Comparison of ENCODE assay signal across 2 cellular contexts in the genomic region with DNA sequence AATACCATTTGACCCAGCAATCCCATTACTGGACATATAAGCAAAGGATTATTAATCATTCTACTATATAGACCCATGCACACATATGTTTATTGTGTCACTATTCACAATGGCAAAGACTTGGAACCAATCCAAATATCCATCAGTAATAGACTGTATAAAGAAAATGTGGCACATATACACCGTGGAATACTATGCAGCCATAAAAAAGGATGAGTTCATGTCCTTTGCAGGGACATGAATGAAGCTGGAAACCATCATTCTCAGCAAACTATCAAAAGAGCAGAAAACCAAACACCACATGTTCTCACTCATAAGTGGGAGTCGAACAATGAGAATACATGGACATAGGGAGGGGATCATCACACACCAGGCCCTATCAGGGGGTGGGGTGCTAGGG.
DNase-seq lines count a peak whose midpoint lies in the region; ATAC-seq, FAIRE-seq and TF ChIP-seq lines count a peak whose summit lies in the region.
"Not testable (repeated sequence)": the region's sequence is repeated elsewhere in the genome, so short reads cannot be mapped to it uniquely, and the experiment has no call there.

No MANE protein-coding gene starts in this region.

- in situ Hi-C loops in K562 (cut with MboI): not testable (repeated sequence)

- not testable (repeated sequence) for FAIRE-seq in K562 (lab: Jason Lieb, UNC)

- not testable (repeated sequence) for TF ChIP-seq EP300 in K562 (IDR thresholded peaks at IDR 0.05; ENCODE audit: low read length)

- H3K36me3 ChIP-seq in HEK293 (ENCODE audit: control insufficient read depth in 2 of 2, insufficient read depth in 1 of 2, low read length in 2 of 2); K562 (ENCODE audit: control insufficient read depth, insufficient read depth, low read length): not testable (repeated sequence)

- not testable (repeated sequence) for H3K4me3 ChIP-seq in HEK293 (ENCODE audit: low read depth, low read length); K562

- H2AFZ ChIP-seq in K562 (ENCODE audit: low read depth, low read length): not testable (repeated sequence)

- not testable (repeated sequence) for BruUV-seq in K562 (replicated peaks; lab: Mats Ljungman, UMichigan)

- not testable (repeated sequence) for H3K27me3 ChIP-seq in K562 (ENCODE audit: control insufficient read depth in 2 of 2, insufficient read depth in 2 of 2, low read length in 2 of 2)

- DNase-seq in K562 (ENCODE audit: extremely low read depth in 1 of 4, low spot score in 3 of 4): not testable (repeated sequence)

- not testable (repeated sequence) for H3K4me2 ChIP-seq in K562 (ENCODE audit: insufficient read depth, low read length)

- TF ChIP-seq RAD21 in K562 (CRISPR knock-in tag; conservative IDR thresholded peaks at IDR 0.05 in 1 of 2, IDR thresholded peaks at IDR 0.05 in 1 of 2): not testable (repeated sequence)

- ATAC-seq in K562: not testable (repeated sequence)

- not testable (repeated sequence) for TF ChIP-seq CTCF in HEK293 (tag by site-specific recombination; IDR thresholded peaks at IDR 0.05); K562 (IDR thresholded peaks at IDR 0.05 in 2 of 3, conservative IDR thresholded peaks at IDR 0.05 in 1 of 3; ENCODE audit: insufficient read depth in 2 of 3, low read depth in 1 of 3, low read length in 3 of 3)

- not testable (repeated sequence) for H3K4me1 ChIP-seq in HEK293 (ENCODE audit: control insufficient read depth, insufficient read depth, low read length); K562 (replicated peaks in 1 of 2; ENCODE audit: control insufficient read depth in 2 of 2, insufficient read depth in 2 of 2, low read length in 2 of 2)

- POLR2A ChIA-PET in HEK293 (lab: Yijun Ruan, JAX); K562 (lab: Yijun Ruan, JAX): not testable (repeated sequence)

- not testable (repeated sequence) for H3K79me2 ChIP-seq in K562 (ENCODE audit: control insufficient read depth, insufficient read depth, low read length)

- not testable (repeated sequence) for H3K9me1 ChIP-seq in K562 (ENCODE audit: control insufficient read depth, insufficient read depth, low read length)

- H4K20me1 ChIP-seq in K562 (replicated peaks; ENCODE audit: control insufficient read depth, insufficient read depth, low read length): not testable (repeated sequence)

- H3K9me3 ChIP-seq in HEK293 (ENCODE audit: control insufficient read depth, insufficient read depth, low read depth, low read length); K562 (replicated peaks; ENCODE audit: control insufficient read depth, insufficient read depth, low read depth, low read length): not testable (repeated sequence)

- not testable (repeated sequence) for TF ChIP-seq POLR2A in K562 (conservative IDR thresholded peaks at IDR 0.05)

- not testable (repeated sequence) for H3K27ac ChIP-seq in HEK293 (ENCODE audit: extremely low read depth, low read depth, low read length); K562 (ENCODE audit: extremely low read depth, low read depth, low read length)

- 15% methylated on average over 2 of the region's 2 CpGs for WGBS in K562 (ENCODE audit: insufficient coverage, low coverage, missing lambda C conversion rate)

- intact Hi-C loops in K562 (cut with micrococcal nuclease): not testable (repeated sequence)

- not testable (repeated sequence) for H3K9ac ChIP-seq in K562 (ENCODE audit: insufficient read depth in 1 of 2, low read depth in 2 of 2, low read length in 2 of 2)

- CTCF ChIA-PET in HEK293 (lab: Yijun Ruan, JAX); K562 (lab: Yijun Ruan, JAX; ENCODE audit: low intra/inter-chr PET ratio): not testable (repeated sequence)

TF ChIP-seq in HEK293, 187 proteins besides CTCF, POLR2A, EP300 and RAD21:
- TF ChIP-seq, protein P1, sequence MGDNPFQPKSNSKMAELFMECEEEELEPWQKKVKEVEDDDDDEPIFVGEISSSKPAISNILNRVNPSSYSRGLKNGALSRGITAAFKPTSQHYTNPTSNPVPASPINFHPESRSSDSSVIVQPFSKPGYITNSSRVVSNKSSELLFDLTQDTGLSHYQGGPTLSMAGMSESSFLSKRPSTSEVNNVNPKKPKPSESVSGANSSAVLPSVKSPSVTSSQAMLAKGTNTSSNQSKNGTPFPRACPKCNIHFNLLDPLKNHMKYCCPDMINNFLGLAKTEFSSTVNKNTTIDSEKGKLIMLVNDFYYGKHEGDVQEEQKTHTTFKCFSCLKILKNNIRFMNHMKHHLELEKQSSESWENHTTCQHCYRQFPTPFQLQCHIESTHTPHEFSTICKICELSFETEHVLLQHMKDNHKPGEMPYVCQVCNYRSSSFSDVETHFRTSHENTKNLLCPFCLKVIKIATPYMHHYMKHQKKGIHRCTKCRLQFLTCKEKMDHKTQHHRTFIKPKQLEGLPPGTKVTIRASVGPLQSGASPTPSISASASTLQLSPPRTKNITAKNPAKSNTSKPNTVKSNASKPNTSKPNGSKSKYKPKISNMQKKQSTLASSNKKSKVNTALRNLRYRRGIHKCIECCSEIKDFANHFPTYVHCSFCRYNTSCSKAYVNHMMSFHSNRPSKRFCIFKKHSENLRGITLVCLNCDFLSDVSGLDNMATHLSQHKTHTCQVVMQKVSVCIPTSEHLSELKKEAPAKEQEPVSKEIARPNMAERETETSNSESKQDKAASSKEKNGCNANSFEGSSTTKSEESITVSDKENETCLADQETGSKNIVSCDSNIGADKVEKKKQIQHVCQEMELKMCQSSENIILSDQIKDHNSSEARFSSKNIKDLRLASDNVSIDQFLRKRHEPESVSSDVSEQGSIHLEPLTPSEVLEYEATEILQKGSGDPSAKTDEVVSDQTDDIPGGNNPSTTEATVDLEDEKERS (tag by site-specific recombination; IDR thresholded peaks at IDR 0.05): 0 out of 2 replicates have a peak, but pooled peaks have one; percentile 40
- TF ChIP-seq ZNF146 (tag by site-specific recombination; IDR thresholded peaks at IDR 0.05): peak; percentile 95

TF ChIP-seq in K562, 482 proteins besides CTCF, POLR2A, EP300 and RAD21:
- TF ChIP-seq ZNF146 (CRISPR knock-in tag; IDR thresholded peaks at IDR 0.05; ENCODE audit: unreplicated experiment): peak; percentile 57
